Comparison of ENCODE assay signal across 14 cellular contexts in genomic region chrX:107700802-107701201, GRCh38.
DNase-seq lines count a peak whose midpoint lies in the region; ATAC-seq and TF ChIP-seq lines count a peak whose summit lies in the region.
"Had no signal": no experiment of that assay in that cellular context is flagged by ENCODE, and none has a peak within 500 bp of the region (broad histone marks: within the 10 kb centered on the region; RNA-seq: fewer than 3 reads in every experiment).

No MANE protein-coding gene starts in this region.

- H3K36me3 ChIP-seq in tibial artery, result no peaks in the 10 kb centered on the region
- H3K36me3 ChIP-seq: pancreas had no signal

- H3K4me1 Mint-ChIP-seq in MCF 10A (ENCODE audit: insufficient read depth, unreplicated experiment), result peaks cover 16% of the 10 kb centered on the region
- peaks cover 31% of the 10 kb centered on the region for H3K4me1 Mint-ChIP-seq in memory B cell

- BruUV-seq in MCF 10A (replicated peaks; lab: Mats Ljungman, UMichigan), result no TSS peak

- H3K4me3 Mint-ChIP-seq in MCF 10A (ENCODE audit: unreplicated experiment) (peak overlapping the region; percentile 19), memory B cell (no peak overlapping the region)
- H3K4me3 Mint-ChIP-seq: activated naive CD8-positive, alpha-beta T cell; CD8-positive, alpha-beta T cell; central memory CD8-positive, alpha-beta T cell had no signal

- peak overlapping the region; percentile 65 to 67 for H3K27ac ChIP-seq in tibial artery
- H3K27ac ChIP-seq: pancreas had no signal

- H3K27ac Mint-ChIP-seq in MCF 10A (ENCODE audit: low read depth, unreplicated experiment), result peak overlapping the region; percentile 46
- peak overlapping the region; percentile 78 for H3K27ac Mint-ChIP-seq in memory B cell
- H3K27ac Mint-ChIP-seq: activated naive CD8-positive, alpha-beta T cell; CD8-positive, alpha-beta T cell had no signal

- POLR2A ChIA-PET in MCF 10A (lab: Yijun Ruan, JAX), result interaction anchor here (0.6 to 7.1 kb wide), 7 partner anchors 10 to 76 kb away, joined by 3 to 143 read pairs (median 14); partner anchors contain the start of gene NCBP2L

- H3K36me3 Mint-ChIP-seq in MCF 10A (ENCODE audit: insufficient read depth, unreplicated experiment) (peaks cover 4% of the 10 kb centered on the region), memory B cell (no peaks in the 10 kb centered on the region)
- H3K36me3 Mint-ChIP-seq: activated naive CD8-positive, alpha-beta T cell; CD8-positive, alpha-beta T cell had no signal

- no peaks in the 10 kb centered on the region for H3K9me3 Mint-ChIP-seq in MCF 10A (ENCODE audit: unreplicated experiment)
- no peaks in the 10 kb centered on the region for H3K9me3 Mint-ChIP-seq in memory B cell
- H3K9me3 Mint-ChIP-seq: CD8-positive, alpha-beta T cell; central memory CD8-positive, alpha-beta T cell had no signal

- no peak overlapping the region for H3K4me3 ChIP-seq in tibial artery
- H3K4me3 ChIP-seq: pancreas had no signal

- peaks cover 0 to 24% (median 6%) of the 10 kb centered on the region in 4 donors for H3K4me1 ChIP-seq in tibial artery

- no peak for ATAC-seq in memory B cell (ENCODE audit: low read depth)
- ATAC-seq: CD8-positive, alpha-beta T cell had no signal

- TF ChIP-seq CTCF in MCF 10A (IDR thresholded peaks at IDR 0.05; ENCODE audit: unreplicated experiment) (no peak), tibial artery (IDR thresholded peaks at IDR 0.05) (no peak), GM10266 (IDR thresholded peaks at IDR 0.05; ENCODE audit: control insufficient read depth, insufficient read depth, low read depth, missing control alignments) (no peak)

- no peaks in the 10 kb centered on the region for H3K9me3 ChIP-seq in tibial artery
- H3K9me3 ChIP-seq: pancreas had no signal

- H3K27me3 Mint-ChIP-seq in MCF 10A (ENCODE audit: insufficient read depth, unreplicated experiment) (peaks cover 64% of the 10 kb centered on the region), memory B cell (no peaks in the 10 kb centered on the region)
- H3K27me3 Mint-ChIP-seq: activated naive CD8-positive, alpha-beta T cell; central memory CD8-positive, alpha-beta T cell had no signal

- CTCF ChIA-PET in MCF 10A (lab: Yijun Ruan, JAX), result interaction anchor here (0.7 to 1.2 kb wide), 4 partner anchors 16 to 34 kb away, joined by 3 to 5 read pairs (median 4); no protein-coding TSS in a partner anchor

- no peaks in the 10 kb centered on the region for H3K27me3 ChIP-seq in tibial artery

- intact Hi-C loops in MCF 10A (cut with micrococcal nuclease) (no loop called here), tibial artery (cut with DNase I; ENCODE audit: low total_unique reads) (no loop called here)

- DNase-seq in LHCN-M2 (ENCODE audit: low read depth) (peak; percentile 47), MCF 10A (ENCODE audit: unreplicated experiment) (no peak), memory B cell (ENCODE audit: low spot score in 2 of 2) (no peak), tibial artery (no peak), NCI-H526 (lab: John Stamatoyannopoulos, UW) (no peak), HT-29 (ENCODE audit: low spot score) (no peak), GM10266 (ENCODE audit: extremely low spot score) (no peak)
- DNase-seq in stimulated activated CD4-positive, alpha-beta T cell treated with anti-CD3 and anti-CD28 coated beads, Interleukin-2, amount 100 ng/mL, for 48 hours, result no peak
- DNase-seq: CD8-positive, alpha-beta T cell; GDM1; mesendoderm had no signal
